Comparison of ENCODE assay signal across 13 cellular contexts in the genomic region with DNA sequence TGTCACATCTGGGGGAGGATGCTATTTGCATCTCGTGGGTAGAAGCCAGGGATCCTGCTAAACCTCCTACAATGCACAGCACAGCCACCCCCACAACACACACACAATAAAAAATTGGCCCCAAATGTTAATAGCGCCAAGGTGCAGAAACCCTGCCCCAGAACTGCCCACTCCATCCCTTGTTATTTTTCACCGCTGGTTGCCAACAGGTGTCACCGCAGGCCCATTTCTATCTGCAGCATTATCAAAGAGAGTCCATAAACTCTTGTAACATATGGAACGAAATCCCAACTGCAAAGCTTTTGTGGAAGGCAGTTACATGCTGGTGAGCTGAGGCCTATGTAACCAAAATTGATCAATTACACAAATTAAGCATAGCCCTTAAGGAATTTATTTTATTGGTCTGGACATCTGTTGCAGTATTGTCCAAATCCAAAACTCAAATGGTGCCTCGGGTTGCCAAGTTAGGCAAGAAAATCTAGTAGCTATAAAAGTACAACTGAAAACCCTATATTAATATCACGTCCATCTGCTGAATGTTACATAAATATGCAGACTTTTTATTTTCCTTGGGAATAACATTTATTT.
A peak's percentile ranks its signal among the peaks of the same experiment; 100 is the strongest.
DNase-seq lines count a peak whose midpoint lies in the region; ATAC-seq, FAIRE-seq and TF ChIP-seq lines count a peak whose summit lies in the region.
"Had no signal": no experiment of that assay in that cellular context is flagged by ENCODE, and none has a peak within 500 bp of the region (broad histone marks: within the 10 kb centered on the region; RNA-seq: fewer than 3 reads in every experiment).

No MANE protein-coding gene starts in this region.

- H3K79me1 ChIP-seq in mesendoderm (ENCODE audit: low read length), result no peaks in the 10 kb centered on the region

- no peak for ATAC-seq in HG02870 (IDR thresholded peaks at IDR 0.05; ENCODE audit: unreplicated experiment)

- H4K5ac ChIP-seq in mesendoderm (ENCODE audit: low read length), result no peak overlapping the region

- no peak overlapping the region for H3K4me3 Mint-ChIP-seq in astrocyte (ENCODE audit: unreplicated experiment)

- H3K27ac ChIP-seq in astrocyte (ENCODE audit: low read depth, low read length), result no peak overlapping the region
- H3K27ac ChIP-seq in mesendoderm (ENCODE audit: low read depth, low read length), result no peak overlapping the region
- H3K27ac ChIP-seq in prostate gland, result no peak overlapping the region
- H3K27ac ChIP-seq: skin epidermis had no signal

- H3K4ac ChIP-seq in mesendoderm (ENCODE audit: low read depth, low read length), result no peak overlapping the region

- H3K27me3 ChIP-seq in astrocyte (ENCODE audit: insufficient read depth, low read length) (peaks cover 6% of the 10 kb centered on the region), mesendoderm (ENCODE audit: insufficient read depth, low read length, poor library complexity) (no peaks in the 10 kb centered on the region), prostate gland (replicated peaks; ENCODE audit: insufficient read depth) (no peaks in the 10 kb centered on the region)

- H3K23ac ChIP-seq in mesendoderm (ENCODE audit: low read length), result no peak overlapping the region

- intact Hi-C loops in prostate gland (cut with DNase I), result loop anchor here (2.0 to 10.0 kb wide), 3 partner anchors 293 to 1587 kb away; no protein-coding TSS in a partner anchor

- H3K4me2 ChIP-seq in astrocyte (ENCODE audit: low read length) (no peak overlapping the region), mesendoderm (ENCODE audit: low read length) (no peak overlapping the region)

- no peak overlapping the region for H4K8ac ChIP-seq in mesendoderm (ENCODE audit: low read depth, low read length)

- peak; percentile 80 for DNase-seq in DMS 273 treated with DMSO at 0.1 percent for 48 hours (lab: John Stamatoyannopoulos, UW)
- peak; percentile 4 for DNase-seq in HT-29 (ENCODE audit: low spot score)
- DNase-seq in astrocyte (ENCODE audit: low read depth), result no peak
- peak; percentile 40 for DNase-seq in mesendoderm
- DNase-seq in NK-92 treated with Interleukin-12 subunit alpha and Interleukin-12 subunit beta, amount 100 ng/mL, for 24 hours (lab: John Stamatoyannopoulos, UW), result no peak
- DNase-seq in prostate gland (ENCODE audit: low spot score), result no peak
- no peak for DNase-seq in LoVo (ENCODE audit: low spot score)
- DNase-seq: DMS79, NCI-H1048 had no signal

- no peak overlapping the region for H2AK5ac ChIP-seq in mesendoderm (ENCODE audit: low read length)

- no peak overlapping the region for H2BK120ac ChIP-seq in mesendoderm (ENCODE audit: low read depth, low read length)

- TF ChIP-seq POLR2A in prostate gland (IDR thresholded peaks at IDR 0.05), result no peak

- H2BK15ac ChIP-seq in mesendoderm (replicated peaks; ENCODE audit: low read depth), result no peak overlapping the region

- H3K9ac ChIP-seq in astrocyte (ENCODE audit: low read length) (no peak overlapping the region), mesendoderm (ENCODE audit: low read length) (no peak overlapping the region)

- H3K9me3 ChIP-seq in astrocyte (ENCODE audit: insufficient read depth, low read depth, low read length) (no peaks in the 10 kb centered on the region), prostate gland (no peaks in the 10 kb centered on the region)

- WGBS in mesendoderm (ENCODE audit: extremely low coverage, insufficient coverage, low lambda C conversion rate), result no CpG with 5 or more reads among the region's 7 CpGs
- WGBS in prostate gland, result 64% methylated on average over 7 of the region's 7 CpGs

- no peak overlapping the region for H3K18ac ChIP-seq in mesendoderm (ENCODE audit: low read length)

- H3K4me1 ChIP-seq in astrocyte (ENCODE audit: insufficient read depth, low read length) (peaks cover 7% of the 10 kb centered on the region), mesendoderm (ENCODE audit: control insufficient read depth, low read depth, low read length) (no peaks in the 10 kb centered on the region), prostate gland (replicated peaks) (no peaks in the 10 kb centered on the region)

- peak; percentile 14 for TF ChIP-seq CTCF in astrocyte (IDR thresholded peaks at IDR 0.05; ENCODE audit: insufficient read depth, low read depth, low read length)
- TF ChIP-seq CTCF in prostate gland (IDR thresholded peaks at IDR 0.05), result no peak

- no peak overlapping the region for H3K56ac ChIP-seq in mesendoderm (ENCODE audit: low read length)

- H2AFZ ChIP-seq in astrocyte (ENCODE audit: low read depth, low read length), result no peak overlapping the region

- H3K4me1 Mint-ChIP-seq in astrocyte (ENCODE audit: low read depth, unreplicated experiment), result peaks cover 20% of the 10 kb centered on the region

- no peak overlapping the region for H3K27ac Mint-ChIP-seq in astrocyte (ENCODE audit: unreplicated experiment)

- no peaks in the 10 kb centered on the region for H3K36me3 ChIP-seq in astrocyte (ENCODE audit: insufficient read depth, low read length)
- no peaks in the 10 kb centered on the region for H3K36me3 ChIP-seq in mesendoderm (ENCODE audit: control insufficient read depth, insufficient read depth, low read length)
- no peaks in the 10 kb centered on the region for H3K36me3 ChIP-seq in prostate gland

- no peak overlapping the region for H3K4me3 ChIP-seq in astrocyte (ENCODE audit: insufficient read depth, low read depth, low read length)
- no peak overlapping the region for H3K4me3 ChIP-seq in mesendoderm (ENCODE audit: low read length)
- H3K4me3 ChIP-seq in prostate gland, result no peak overlapping the region
- H3K4me3 ChIP-seq: skin epidermis had no signal

- no peaks in the 10 kb centered on the region for H4K20me1 ChIP-seq in astrocyte (ENCODE audit: insufficient read depth, low read length)

- H3K79me2 ChIP-seq in astrocyte (ENCODE audit: insufficient read depth, low read length) (no peaks in the 10 kb centered on the region), mesendoderm (ENCODE audit: control insufficient read depth, insufficient read depth, low read length) (no peaks in the 10 kb centered on the region)

- no peaks in the 10 kb centered on the region for H3K9me3 Mint-ChIP-seq in astrocyte (ENCODE audit: unreplicated experiment)

- FAIRE-seq in astrocyte (lab: Jason Lieb, UNC), result no peak
- FAIRE-seq: colon, RCC 7860 had no signal

- H3K27me3 Mint-ChIP-seq in astrocyte (ENCODE audit: low read depth, unreplicated experiment), result no peaks in the 10 kb centered on the region

- H3K36me3 Mint-ChIP-seq in astrocyte (ENCODE audit: low read depth, unreplicated experiment), result no peaks in the 10 kb centered on the region

- H2BK5ac ChIP-seq in mesendoderm (ENCODE audit: low read length), result no peak overlapping the region

Comparison
In these comparisons a context has a peak if more than half of its experiments do, and no peak if none do; other contexts are left out.
1. DNase-seq: peak in DMS 273 treated with DMSO at 0.1 percent for 48 hours (single experiment), HT-29 (single experiment) and mesendoderm (single experiment); none in astrocyte (single experiment), NK-92 treated with Interleukin-12 subunit alpha and Interleukin-12 subunit beta, amount 100 ng/mL, for 24 hours (single experiment), prostate gland (single experiment) and LoVo (single experiment).